21 cellular contexts compared by ENCODE assay signal in the genomic region with DNA sequence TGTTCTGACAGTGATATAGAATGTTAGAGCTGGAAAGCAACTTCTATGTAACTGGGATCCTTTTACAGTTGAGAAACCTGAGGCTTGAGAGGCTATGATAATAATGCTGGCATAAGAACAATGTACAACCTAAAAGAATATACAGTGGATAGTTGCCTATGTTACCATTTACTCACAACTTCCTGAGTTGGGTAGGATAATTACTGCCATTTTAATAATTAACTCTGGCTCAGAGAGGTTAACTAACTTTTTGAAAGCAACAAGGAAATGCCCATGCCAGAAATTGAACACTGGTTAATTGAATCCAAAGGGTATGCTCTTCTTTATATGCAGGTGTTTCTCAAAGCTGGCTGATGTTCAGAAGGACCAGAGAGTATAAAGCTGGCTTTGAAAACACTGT.
"Had no signal": no experiment of that assay in that cellular context is flagged by ENCODE, and none has a peak within 500 bp of the region (broad histone marks: within the 10 kb centered on the region; RNA-seq: fewer than 3 reads in every experiment).

No MANE protein-coding gene starts in this region.

- FAIRE-seq: colon, endothelial cell of umbilical vein, frontal cortex, islet of Langerhans, keratinocyte had no signal

- ATAC-seq: foreskin keratinocyte, gastroesophageal sphincter, heart left ventricle, left lung, left ventricle myocardium superior, lower lobe of right lung had no signal

- H3K4me3 ChIP-seq: coronary artery, dorsolateral prefrontal cortex, esophagus muscularis mucosa, gastroesophageal sphincter, heart left ventricle, hepatocyte, left lung, lower lobe of right lung had no signal

- H3K9me3 ChIP-seq: esophagus muscularis mucosa, gastroesophageal sphincter, heart left ventricle, left lung, lower lobe of right lung had no signal

- H3K4me1 ChIP-seq: esophagus muscularis mucosa, foreskin keratinocyte, gastroesophageal sphincter, heart left ventricle, left lung, lower lobe of right lung had no signal

- DNase-seq: dermis blood vessel endothelial cell; dorsolateral prefrontal cortex; effector CD4-positive, alpha-beta T cell; effector memory CD4-positive, alpha-beta T cell; foreskin keratinocyte; heart left ventricle; hypothalamus; left lung; left ventricle myocardium superior; lower lobe of right lung; mesenchymal stem cell; naive B cell had no signal

- H3K27ac ChIP-seq: coronary artery, dorsolateral prefrontal cortex, esophagus muscularis mucosa, foreskin keratinocyte, gastroesophageal sphincter, heart left ventricle, hepatocyte, left lung, lower lobe of right lung had no signal

- H3K36me3 ChIP-seq: esophagus muscularis mucosa, gastroesophageal sphincter, heart left ventricle, left lung, lower lobe of right lung had no signal

- H3K27me3 ChIP-seq: esophagus muscularis mucosa, foreskin keratinocyte, gastroesophageal sphincter, hepatocyte, left lung had no signal
